15 cellular contexts compared by ENCODE assay signal in the genomic region with DNA sequence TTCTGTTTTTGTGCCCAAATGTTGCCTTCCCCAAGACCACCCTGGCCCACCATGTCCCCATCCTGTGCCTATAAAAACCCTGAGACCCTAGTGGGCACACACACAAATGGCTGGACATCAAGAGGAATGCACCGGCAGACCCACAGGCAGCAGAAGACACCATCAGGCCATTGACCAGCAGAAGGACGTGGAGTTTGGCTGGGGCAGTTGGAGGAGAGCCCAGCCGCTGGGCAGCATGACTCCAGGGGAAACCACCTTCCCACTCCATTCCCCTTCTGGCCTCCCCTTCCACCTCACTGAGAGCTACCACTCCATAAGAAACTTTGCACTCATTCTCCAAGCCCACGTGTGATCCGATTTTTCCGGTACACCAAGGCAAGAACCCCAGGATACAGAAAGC.
DNase-seq lines count a peak whose midpoint lies in the region; ATAC-seq and TF ChIP-seq lines count a peak whose summit lies in the region.
"Had no signal": no experiment of that assay in that cellular context is flagged by ENCODE, and none has a peak within 500 bp of the region (broad histone marks: within the 10 kb centered on the region; RNA-seq: fewer than 3 reads in every experiment).

No MANE protein-coding gene starts in this region.

- CTCF ChIA-PET in MCF 10A (lab: Yijun Ruan, JAX): interaction anchor here (1.4 to 6.0 kb wide), 4 partner anchors 10 to 395 kb away, joined by 3 to 126 read pairs (median 22); no protein-coding TSS in a partner anchor

- no peak overlapping the region for H3K4me2 ChIP-seq in neural progenitor cell
- H3K4me2 ChIP-seq: A549 had no signal

- no peaks in the 10 kb centered on the region for H3K27me3 ChIP-seq in breast epithelium
- no peaks in the 10 kb centered on the region for H3K27me3 ChIP-seq in right lobe of liver
- H3K27me3 ChIP-seq in neural progenitor cell: no peaks in the 10 kb centered on the region

- 65% methylated on average over 3 of the region's 6 CpGs for WGBS in right lobe of liver (ENCODE audit: insufficient coverage, low coverage, low lambda C conversion rate, missing lambda C conversion rate)

- H3K27ac Mint-ChIP-seq in MCF 10A (ENCODE audit: low read depth, unreplicated experiment): peak overlapping the region; percentile 70
- H3K27ac Mint-ChIP-seq in neural progenitor cell: peak overlapping the region; percentile 57
- H3K27ac Mint-ChIP-seq: CD4-positive, alpha-beta T cell had no signal

- H3K4me1 ChIP-seq in breast epithelium: no peaks in the 10 kb centered on the region
- peaks cover 0 to 5% (median 0%) of the 10 kb centered on the region in 4 donors for H3K4me1 ChIP-seq in right lobe of liver
- H3K4me1 ChIP-seq in neural progenitor cell: no peaks in the 10 kb centered on the region
- H3K4me1 ChIP-seq: Caco-2 had no signal

- POLR2A ChIA-PET in MCF 10A (lab: Yijun Ruan, JAX): no interaction called here

- H3K36me3 ChIP-seq in breast epithelium (no peaks in the 10 kb centered on the region), right lobe of liver (no peaks in the 10 kb centered on the region), neural progenitor cell (no peaks in the 10 kb centered on the region)

- H3K4me3 ChIP-seq in breast epithelium (no peak overlapping the region), right lobe of liver (no peak overlapping the region), neural progenitor cell (no peak overlapping the region)
- H3K4me3 ChIP-seq: A549 had no signal

- no peaks in the 10 kb centered on the region for H3K79me2 ChIP-seq in neural progenitor cell (ENCODE audit: low read depth)

- ATAC-seq in right lobe of liver (peak; percentile 95 to 97 (median 95)), GM21529 (IDR thresholded peaks at IDR 0.05; ENCODE audit: unreplicated experiment) (no peak), GM18858 (IDR thresholded peaks at IDR 0.05; ENCODE audit: unreplicated experiment) (no peak)
- ATAC-seq: A549 had no signal

- no peaks in the 10 kb centered on the region for H3K9me3 ChIP-seq in breast epithelium
- no peaks in the 10 kb centered on the region for H3K9me3 ChIP-seq in right lobe of liver
- H3K9me3 ChIP-seq in neural progenitor cell (ENCODE audit: low read depth): no peaks in the 10 kb centered on the region

- H2AFZ ChIP-seq in neural progenitor cell (replicated peaks): no peak overlapping the region

- H3K4me3 Mint-ChIP-seq in MCF 10A (ENCODE audit: unreplicated experiment): no peak overlapping the region
- H3K4me3 Mint-ChIP-seq in neural progenitor cell: no peak overlapping the region
- H3K4me3 Mint-ChIP-seq: CD4-positive, alpha-beta T cell; H9 had no signal

- TF ChIP-seq POLR2A in breast epithelium (IDR thresholded peaks at IDR 0.05): no peak
- TF ChIP-seq POLR2A in right lobe of liver (IDR thresholded peaks at IDR 0.05): no peak

- DNase-seq in MCF 10A (ENCODE audit: unreplicated experiment) (no peak), breast epithelium (ENCODE audit: low spot score in 2 of 2) (no peak), right lobe of liver (peak; percentile 72 to 85 (median 76)), neural progenitor cell (ENCODE audit: low spot score) (no peak), NCI-H446 treated with DMSO at 0.1 percent for 48 hours (lab: John Stamatoyannopoulos, UW) (no peak)
- DNase-seq: AML-193; Caco-2; CD4-positive, alpha-beta T cell; GOT3; H9 had no signal

- H3K27ac ChIP-seq in breast epithelium: no peak overlapping the region
- no peak overlapping the region for H3K27ac ChIP-seq in right lobe of liver
- no peak overlapping the region for H3K27ac ChIP-seq in neural progenitor cell
- H3K27ac ChIP-seq: 22Rv1, C4-2B had no signal

- no peaks in the 10 kb centered on the region for H3K9me3 Mint-ChIP-seq in MCF 10A (ENCODE audit: unreplicated experiment)
- peaks cover 12% of the 10 kb centered on the region for H3K9me3 Mint-ChIP-seq in neural progenitor cell
- H3K9me3 Mint-ChIP-seq: CD4-positive, alpha-beta T cell; H9 had no signal

- no peaks in the 10 kb centered on the region for H3K27me3 Mint-ChIP-seq in MCF 10A (ENCODE audit: insufficient read depth, unreplicated experiment)
- no peaks in the 10 kb centered on the region for H3K27me3 Mint-ChIP-seq in neural progenitor cell (ENCODE audit: insufficient read depth, low read depth)
- H3K27me3 Mint-ChIP-seq: CD4-positive, alpha-beta T cell had no signal

- H4K20me1 ChIP-seq in neural progenitor cell (ENCODE audit: low read depth): no peaks in the 10 kb centered on the region

- no peaks in the 10 kb centered on the region for H3K36me3 Mint-ChIP-seq in MCF 10A (ENCODE audit: insufficient read depth, unreplicated experiment)
- no peaks in the 10 kb centered on the region for H3K36me3 Mint-ChIP-seq in neural progenitor cell

- no TSS peak for BruUV-seq in MCF 10A (replicated peaks; lab: Mats Ljungman, UMichigan)

- H3K4me1 Mint-ChIP-seq in MCF 10A (ENCODE audit: insufficient read depth, unreplicated experiment): no peaks in the 10 kb centered on the region
- no peaks in the 10 kb centered on the region for H3K4me1 Mint-ChIP-seq in neural progenitor cell
- H3K4me1 Mint-ChIP-seq: H9 had no signal

- no peak for TF ChIP-seq CTCF in MCF 10A (IDR thresholded peaks at IDR 0.05; ENCODE audit: unreplicated experiment)
- TF ChIP-seq CTCF in breast epithelium (IDR thresholded peaks at IDR 0.05): no peak
- no peak for TF ChIP-seq CTCF in right lobe of liver (IDR thresholded peaks at IDR 0.05)
- TF ChIP-seq CTCF in neural progenitor cell (IDR thresholded peaks at IDR 0.05): no peak

- no peaks in the 10 kb centered on the region for H3F3A ChIP-seq in neural progenitor cell (ENCODE audit: low read depth)

- no peak overlapping the region for H3K9ac ChIP-seq in neural progenitor cell

- intact Hi-C loops in MCF 10A (cut with micrococcal nuclease) (no loop called here), breast epithelium (cut with DNase I; ENCODE audit: low total_unique reads) (no loop called here), right lobe of liver (cut with DNase I) (no loop called here)

Comparison
In these comparisons a context has a peak if more than half of its experiments do, and no peak if none do; other contexts are left out.
1. DNase-seq: peak in right lobe of liver (3 of 3); none in MCF 10A (single experiment), breast epithelium (0 of 2), neural progenitor cell (single experiment) and NCI-H446 treated with DMSO at 0.1 percent for 48 hours (single experiment).
2. ATAC-seq: peak in right lobe of liver (4 of 4); none in GM21529 (single experiment) and GM18858 (single experiment).